24 cellular contexts compared by ENCODE assay signal in genomic region chr15:74414081-74414580, GRCh38. TPM values are rescaled to one million over a fixed set of nuclear protein-coding genes. Genes with fewer than 3 reads are reported as not detected.
DNase-seq lines count a peak whose midpoint lies in the region; ATAC-seq and TF ChIP-seq lines count a peak whose summit lies in the region.
"Had no signal": no experiment of that assay in that cellular context is flagged by ENCODE, and none has a peak within 500 bp of the region (broad histone marks: within the 10 kb centered on the region; RNA-seq: fewer than 3 reads in every experiment).

No MANE protein-coding gene starts in this region.

- H3K23ac ChIP-seq in IMR-90 (ENCODE audit: low read depth, low read length), result no peak overlapping the region

- POLR2A ChIA-PET in IMR-90 (lab: Charles Lee; ENCODE audit: unreplicated experiment), result no interaction called here

- in situ Hi-C loops in IMR-90 (cut with MboI; ENCODE audit: low sequenced_read_pairs), result no loop called here

- ATAC-seq in IMR-90 (ENCODE audit: low read depth) (no peak), HG03571 (IDR thresholded peaks at IDR 0.05; ENCODE audit: unreplicated experiment) (no peak), HG03108 (IDR thresholded peaks at IDR 0.05; ENCODE audit: unreplicated experiment) (no peak), GM19455 (IDR thresholded peaks at IDR 0.05; ENCODE audit: unreplicated experiment) (no peak)
- ATAC-seq: activated T-cell treated with anti-CD3 and anti-CD28 coated beads, Interleukin-2, amount 50 U/mL, for 72 hours; left ventricle myocardium superior; psoas muscle had no signal

- peak overlapping the region; percentile 46 for H3K27ac Mint-ChIP-seq in Calu3 (ENCODE audit: unreplicated experiment)
- peak overlapping the region; percentile 20 for H3K27ac Mint-ChIP-seq in neural progenitor cell
- H3K27ac Mint-ChIP-seq: activated T-cell treated with anti-CD3 and anti-CD28 coated beads, Interleukin-2, amount 50 U/mL, for 72 hours; brain had no signal

- H3K14ac ChIP-seq in IMR-90 (replicated peaks; ENCODE audit: low read depth, low read length), result no peak overlapping the region

- H4K8ac ChIP-seq in IMR-90 (ENCODE audit: low read depth in 2 of 2, low read length in 2 of 2), result no peak overlapping the region

- H3K27me3 Mint-ChIP-seq in Calu3 (ENCODE audit: unreplicated experiment) (no peaks in the 10 kb centered on the region), neural progenitor cell (ENCODE audit: insufficient read depth, low read depth) (peaks cover 3% of the 10 kb centered on the region)

- no peak overlapping the region for H3K56ac ChIP-seq in IMR-90 (ENCODE audit: extremely low read depth, insufficient read depth, low read length)

- H3K9ac ChIP-seq in IMR-90 (ENCODE audit: low read depth, low read length) (no peak overlapping the region), neural progenitor cell (no peak overlapping the region)
- H3K9ac ChIP-seq: KMS-11 had no signal

- no peak overlapping the region for H2AK5ac ChIP-seq in IMR-90 (ENCODE audit: low read depth, low read length)

- BruUV-seq in Calu3 (replicated peaks; lab: Mats Ljungman, UMichigan), result no TSS peak
- no TSS peak for BruUV-seq in IMR-90 (replicated peaks; lab: Mats Ljungman, UMichigan)

- WGBS in IMR-90 (ENCODE audit: extremely low coverage in 2 of 2, insufficient read length in 1 of 2), 2 experiments, result 100% methylated on average over 1 of the region's 5 CpGs; no CpG with 5 or more reads in 1 of the 2 experiments

- H4K20me1 ChIP-seq in IMR-90 (ENCODE audit: insufficient read depth, low read length) (no peaks in the 10 kb centered on the region), neural progenitor cell (ENCODE audit: low read depth) (no peaks in the 10 kb centered on the region)

- H3K9me3 ChIP-seq in IMR-90 (ENCODE audit: control insufficient read depth, insufficient read depth, low read length) (no peaks in the 10 kb centered on the region), neural progenitor cell (ENCODE audit: low read depth) (no peaks in the 10 kb centered on the region)
- H3K9me3 ChIP-seq: esophagus muscularis mucosa, HAP-1, psoas muscle had no signal

- H3K4me1 Mint-ChIP-seq in Calu3 (ENCODE audit: low read depth, unreplicated experiment) (peaks cover 8% of the 10 kb centered on the region), neural progenitor cell (peaks cover 14% of the 10 kb centered on the region)

- H3F3A ChIP-seq in neural progenitor cell (ENCODE audit: low read depth), result no peaks in the 10 kb centered on the region

- DNase-seq in Calu3 (no peak), IMR-90 (no peak), neural progenitor cell (ENCODE audit: low spot score) (no peak)
- DNase-seq: activated CD4-positive, CD25-positive, alpha-beta regulatory T cell; activated T-cell treated with anti-CD3 and anti-CD28 coated beads, Interleukin-2, amount 50 U/mL, for 72 hours; CD8-positive, alpha-beta memory T cell; effector CD8-positive, alpha-beta T cell; left ventricle myocardium superior; NCI-H1694 treated with DMSO at 0.1 percent for 48 hours; NCI-H526; psoas muscle; T-helper 9 cell had no signal

- H2AFZ ChIP-seq in IMR-90 (replicated peaks; ENCODE audit: low read length, poor library complexity) (no peak overlapping the region), neural progenitor cell (replicated peaks) (no peak overlapping the region)
- H2AFZ ChIP-seq: hepatocyte had no signal

- no peak overlapping the region for H2BK120ac ChIP-seq in IMR-90 (ENCODE audit: low read depth, low read length)

- no peak overlapping the region for H2BK15ac ChIP-seq in IMR-90 (ENCODE audit: low read depth, low read length)

- no peak overlapping the region for H4K5ac ChIP-seq in IMR-90 (ENCODE audit: low read depth, low read length)

- H3K4me3 ChIP-seq in IMR-90 (ENCODE audit: insufficient read depth, low read depth, low read length) (no peak overlapping the region), neural progenitor cell (no peak overlapping the region)
- H3K4me3 ChIP-seq: esophagus muscularis mucosa, HAP-1, hepatocyte, psoas muscle, SK-N-MC had no signal

- H3K4me1 ChIP-seq in IMR-90 (ENCODE audit: control insufficient read depth, insufficient read depth, low read length) (peaks cover 5% of the 10 kb centered on the region), neural progenitor cell (no peaks in the 10 kb centered on the region)
- H3K4me1 ChIP-seq: HAP-1, psoas muscle had no signal

- H3K27me3 ChIP-seq in IMR-90 (ENCODE audit: control insufficient read depth, insufficient read depth, low read length) (no peaks in the 10 kb centered on the region), neural progenitor cell (no peaks in the 10 kb centered on the region)
- H3K27me3 ChIP-seq: hepatocyte had no signal

- H2AK9ac ChIP-seq in IMR-90 (replicated peaks; ENCODE audit: low read depth, low read length, poor library complexity), result peak overlapping the region; percentile 37

- TF ChIP-seq RAD21 in IMR-90 (IDR thresholded peaks at IDR 0.05; ENCODE audit: low read length), result no peak

- no peak overlapping the region for H2BK20ac ChIP-seq in IMR-90 (ENCODE audit: low read depth, low read length)

- H3K9me1 ChIP-seq in IMR-90 (ENCODE audit: insufficient read depth, low read length), result peaks cover 14% of the 10 kb centered on the region

- H3K4ac ChIP-seq in IMR-90 (ENCODE audit: low read depth, low read length), result no peak overlapping the region

- intact Hi-C loops in Calu3 (cut with micrococcal nuclease; ENCODE audit: unreplicated experiment), result no loop called here
- intact Hi-C loops in IMR-90 (cut with micrococcal nuclease), result no loop called here

- H3K36me3 Mint-ChIP-seq in Calu3 (ENCODE audit: insufficient read depth, unreplicated experiment), result peaks cover 63% of the 10 kb centered on the region
- H3K36me3 Mint-ChIP-seq in neural progenitor cell, result peaks cover 12% of the 10 kb centered on the region

- no peaks in the 10 kb centered on the region for H3K79me2 ChIP-seq in neural progenitor cell (ENCODE audit: low read depth)
- H3K79me2 ChIP-seq: hepatocyte had no signal

- TF ChIP-seq POLR2A in IMR-90 (IDR thresholded peaks at IDR 0.05; ENCODE audit: low read depth, low read length), result no peak

- no peak overlapping the region for H4K91ac ChIP-seq in IMR-90 (ENCODE audit: insufficient read depth, low read depth, low read length)

- dilution Hi-C loops in IMR-90 (cut with HindIII; ENCODE audit: low sequenced_read_pairs, unreplicated experiment), result no loop called here

- H3K4me2 ChIP-seq in IMR-90 (ENCODE audit: low read depth, low read length) (no peak overlapping the region), neural progenitor cell (no peak overlapping the region)
- H3K4me2 ChIP-seq: hepatocyte had no signal

- CTCF ChIA-PET in Calu3 (lab: Charles Lee) (no interaction called here), IMR-90 (lab: Yijun Ruan, JAX) (no interaction called here)

- H3K9me3 Mint-ChIP-seq in Calu3 (ENCODE audit: low read depth, unreplicated experiment) (no peaks in the 10 kb centered on the region), neural progenitor cell (no peaks in the 10 kb centered on the region)
- H3K9me3 Mint-ChIP-seq: activated T-cell treated with anti-CD3 and anti-CD28 coated beads, Interleukin-2, amount 50 U/mL, for 72 hours; CD8-positive, alpha-beta memory T cell had no signal

- H3K4me3 Mint-ChIP-seq in Calu3 (ENCODE audit: low read depth, unreplicated experiment) (no peak overlapping the region), neural progenitor cell (no peak overlapping the region)
- H3K4me3 Mint-ChIP-seq: activated T-cell treated with anti-CD3 and anti-CD28 coated beads, Interleukin-2, amount 50 U/mL, for 72 hours; brain; CD8-positive, alpha-beta memory T cell had no signal

- no peak overlapping the region for H3K27ac ChIP-seq in IMR-90 (ENCODE audit: insufficient read depth, low read length)
- H3K27ac ChIP-seq in angular gyrus (ENCODE audit: low read depth, low read length), result peak overlapping the region; percentile 87
- no peak overlapping the region for H3K27ac ChIP-seq in neural progenitor cell
- H3K27ac ChIP-seq: esophagus muscularis mucosa, hepatocyte, KMS-11, psoas muscle, SK-N-MC had no signal

- TF ChIP-seq CTCF in Calu3 (IDR thresholded peaks at IDR 0.05; ENCODE audit: unreplicated experiment), result no peak
- no peak for TF ChIP-seq CTCF in IMR-90 (conservative IDR thresholded peaks at IDR 0.05; ENCODE audit: low read depth, low read length)
- no peak for TF ChIP-seq CTCF in neural progenitor cell (IDR thresholded peaks at IDR 0.05)

- peaks cover 22 to 52% of the 10 kb centered on the region in 2 experiments for H3K79me1 ChIP-seq in IMR-90 (ENCODE audit: low read depth in 1 of 2, low read length in 2 of 2)

- H2BK5ac ChIP-seq in IMR-90 (ENCODE audit: low read depth, low read length, poor library complexity, severe bottlenecking), result no peak overlapping the region

- no peak overlapping the region for H3K18ac ChIP-seq in IMR-90 (ENCODE audit: low read depth, low read length)

- H3K36me3 ChIP-seq in IMR-90 (ENCODE audit: control insufficient read depth, insufficient read depth, low read length) (peaks cover 10% of the 10 kb centered on the region), neural progenitor cell (no peaks in the 10 kb centered on the region)
- H3K36me3 ChIP-seq: HAP-1 had no signal

RNA-seq across cellular contexts. Expression of gene SEMA7A, which starts 19.6 kb away (rescaled TPM):
- total RNA-seq in Calu3 (2022), result 67.6 and 74.8 TPM in 2 replicates
- total RNA-seq in IMR-90 (2012; rRNA removed), result 27.8 and 30.5 TPM in 2 replicates
- polyA plus RNA-seq in IMR-90 (2012; rRNA removed), result 87.3 and 88.1 TPM in 2 replicates
- polyA plus RNA-seq in IMR-90 (2012; cell fraction: cytosol; rRNA removed), result 46.2 and 68.0 TPM in 2 replicates
- polyA plus RNA-seq in IMR-90 (2012; cell fraction: nucleus; rRNA removed; ENCODE audit: low replicate concordance), result 57.3 and 104 TPM in 2 replicates
- 3.5 and 11.7 TPM in 2 replicates for total RNA-seq in neural progenitor cell (ENCODE audit: low replicate concordance)

RNA-seq across cellular contexts. Expression of gene CYP11A1, which starts 46.7 kb away (rescaled TPM):
- total RNA-seq in Calu3 (2022), result not detected in 2 replicates
- 0.18 and 0.28 TPM in 2 replicates for total RNA-seq in IMR-90 (2012; rRNA removed)
- polyA plus RNA-seq in IMR-90 (2012; rRNA removed), result 0.46 and 0.50 TPM in 2 replicates
- polyA plus RNA-seq in IMR-90 (2012; cell fraction: cytosol; rRNA removed), result 0.17 and 0.60 TPM in 2 replicates
- 0.23 and 0.26 TPM in 2 replicates for polyA plus RNA-seq in IMR-90 (2012; cell fraction: nucleus; rRNA removed; ENCODE audit: low replicate concordance)
- total RNA-seq in neural progenitor cell (ENCODE audit: low replicate concordance), result 0.99 and 1.1 TPM in 2 replicates
- total RNA-seq: CD8-positive, alpha-beta memory T cell; frontal cortex; RPMI7951 had no signal
- polyA plus RNA-seq: CD8-positive, alpha-beta memory T cell had no signal

RNA-seq across cellular contexts. Expression of gene UBL7, which starts 46.8 kb away (rescaled TPM):
- 38.5 and 43.8 TPM in 2 replicates for total RNA-seq in Calu3 (2022)
- total RNA-seq in IMR-90 (2012; rRNA removed), result 57.8 and 68.1 TPM in 2 replicates
- 78.4 and 80.1 TPM in 2 replicates for polyA plus RNA-seq in IMR-90 (2012; rRNA removed)
- polyA plus RNA-seq in IMR-90 (2012; cell fraction: cytosol; rRNA removed), result 64.2 and 85.0 TPM in 2 replicates
- polyA plus RNA-seq in IMR-90 (2012; cell fraction: nucleus; rRNA removed; ENCODE audit: low replicate concordance), result 21.3 and 32.0 TPM in 2 replicates
- total RNA-seq in neural progenitor cell (ENCODE audit: low replicate concordance), result 60.4 and 69.3 TPM in 2 replicates
